16 cellular contexts compared by ENCODE assay signal in the genomic region with DNA sequence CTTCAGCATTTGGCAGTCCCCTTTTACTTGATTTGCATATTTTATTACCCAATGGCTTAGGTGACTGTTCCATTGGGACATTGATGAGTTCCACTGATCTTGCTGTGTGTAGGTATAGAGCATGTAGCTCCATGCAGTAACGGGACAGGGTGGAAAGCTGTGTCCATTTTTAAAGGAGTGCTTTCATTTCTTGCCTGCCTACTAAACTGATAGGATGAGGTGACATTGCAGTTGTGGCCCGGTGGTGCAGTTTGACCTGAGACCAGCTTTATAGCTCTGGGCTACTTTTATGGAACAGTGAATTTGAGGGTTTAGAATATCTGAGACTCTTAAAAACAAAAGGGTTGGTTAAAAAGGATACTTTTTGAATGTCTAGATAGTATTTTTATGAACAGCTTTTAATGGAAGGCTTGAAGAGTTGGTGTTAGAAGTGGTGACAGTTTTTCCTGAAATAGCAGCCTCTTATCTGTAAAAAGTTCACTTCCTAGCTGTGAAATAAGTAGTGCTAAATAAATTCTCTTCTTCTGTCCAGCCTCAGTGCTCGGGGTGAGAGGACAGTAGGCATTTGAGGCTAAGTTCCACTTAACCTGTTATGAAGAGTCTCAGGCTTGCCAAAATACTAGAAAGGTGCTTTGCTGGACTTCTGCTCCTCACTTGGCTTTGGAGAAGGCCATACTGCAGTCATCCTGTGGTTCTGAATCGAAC. TPM values are rescaled to one million over a fixed set of nuclear protein-coding genes. Genes with fewer than 3 reads are reported as not detected.
A peak's percentile ranks its signal among the peaks of the same experiment; 100 is the strongest.
DNase-seq lines count a peak whose midpoint lies in the region; ATAC-seq and TF ChIP-seq lines count a peak whose summit lies in the region.
"Had no signal": no experiment of that assay in that cellular context is flagged by ENCODE, and none has a peak within 500 bp of the region (broad histone marks: within the 10 kb centered on the region; RNA-seq: fewer than 3 reads in every experiment).

No MANE protein-coding gene starts in this region.

- H3K36me3 Mint-ChIP-seq in activated T-cell treated with anti-CD3 and anti-CD28 coated beads, Interleukin-2, amount 50 U/mL, for 72 hours (ENCODE audit: insufficient read depth in 2 of 2), result peaks cover 9 to 33% of the 10 kb centered on the region in 2 donors
- H3K36me3 Mint-ChIP-seq in activated T-cell treated with anti-CD3 and anti-CD28 coated beads, Interleukin-2, amount 50 U/mL, for 4 hours (ENCODE audit: insufficient read depth), result peaks cover 51% of the 10 kb centered on the region
- H3K36me3 Mint-ChIP-seq in stimulated activated naive B cell treated with anti-CD40 and anti-IgM and Interleukin-4, amounts not matched to agents 10 μg/mL and 1 μg/mL and 100 μg/mL, for 72 hours, result peaks cover 31 to 72% of the 10 kb centered on the region in 2 donors

- H3K27me3 Mint-ChIP-seq in activated T-cell treated with anti-CD3 and anti-CD28 coated beads, Interleukin-2, amount 50 U/mL, for 72 hours (ENCODE audit: low read depth), result no peaks in the 10 kb centered on the region
- no peaks in the 10 kb centered on the region for H3K27me3 Mint-ChIP-seq in activated T-cell treated with anti-CD3 and anti-CD28 coated beads, Interleukin-2, amount 50 U/mL, for 4 hours (ENCODE audit: low read depth)
- no peaks in the 10 kb centered on the region for H3K27me3 Mint-ChIP-seq in stimulated activated naive B cell treated with anti-CD40 and anti-IgM and Interleukin-4, amounts not matched to agents 10 μg/mL and 1 μg/mL and 100 μg/mL, for 72 hours
- H3K27me3 Mint-ChIP-seq: CD4-positive, CD25-positive, alpha-beta regulatory T cell; IgD-negative memory B cell had no signal

- no peak for TF ChIP-seq CTCF in heart right ventricle (IDR thresholded peaks at IDR 0.05)

- H3K4me3 Mint-ChIP-seq in activated T-cell treated with anti-CD3 and anti-CD28 coated beads, Interleukin-2, amount 50 U/mL, for 72 hours, result no peak overlapping the region
- no peak overlapping the region for H3K4me3 Mint-ChIP-seq in activated T-cell treated with anti-CD3 and anti-CD28 coated beads, Interleukin-2, amount 50 U/mL, for 4 hours
- no peak overlapping the region for H3K4me3 Mint-ChIP-seq in stimulated activated naive B cell treated with anti-CD40 and anti-IgM and Interleukin-4, amounts not matched to agents 10 μg/mL and 1 μg/mL and 100 μg/mL, for 72 hours
- H3K4me3 Mint-ChIP-seq: CD4-positive, CD25-positive, alpha-beta regulatory T cell; GM23338; IgD-negative memory B cell had no signal

- H3K36me3 ChIP-seq in heart right ventricle, result peaks cover 0 to 100% (median 65%) of the 10 kb centered on the region in 9 donors

- H3K27ac ChIP-seq in heart right ventricle, result peak overlapping the region in 7 of 10 donors; percentile 20 to 74 (median 60)
- H3K27ac ChIP-seq: BLaER1 treated with 17β-estradiol and CSF1 and Interleukin-3, amounts not matched to agents 10 nM and 100 nM had no signal

- peaks cover 0 to 20% (median 6%) of the 10 kb centered on the region in 9 donors for H3K4me1 ChIP-seq in heart right ventricle

- H3K4me1 Mint-ChIP-seq in activated T-cell treated with anti-CD3 and anti-CD28 coated beads, Interleukin-2, amount 50 U/mL, for 72 hours (ENCODE audit: low read depth), result peaks cover 11% of the 10 kb centered on the region
- peaks cover 1% of the 10 kb centered on the region for H3K4me1 Mint-ChIP-seq in activated T-cell treated with anti-CD3 and anti-CD28 coated beads, Interleukin-2, amount 50 U/mL, for 4 hours (ENCODE audit: low read depth)
- peaks cover 7 to 18% of the 10 kb centered on the region in 2 donors for H3K4me1 Mint-ChIP-seq in stimulated activated naive B cell treated with anti-CD40 and anti-IgM and Interleukin-4, amounts not matched to agents 10 μg/mL and 1 μg/mL and 100 μg/mL, for 72 hours
- H3K4me1 Mint-ChIP-seq: GM23338 had no signal

- H3K4me3 ChIP-seq in heart right ventricle, result no peak overlapping the region
- H3K4me3 ChIP-seq: BLaER1 treated with 17β-estradiol and CSF1 and Interleukin-3, amounts not matched to agents 10 nM and 100 nM; GM12878; GM23338 had no signal

- no peak for DNase-seq in activated T-cell treated with anti-CD3 and anti-CD28 coated beads, Interleukin-2, amount 50 U/mL, for 72 hours
- no peak for DNase-seq in activated T-cell treated with anti-CD3 and anti-CD28 coated beads, Interleukin-2, amount 50 U/mL, for 4 hours
- DNase-seq in NCI-H526 treated with DMSO at 0.1 percent for 48 hours (lab: John Stamatoyannopoulos, UW) (peak; percentile 53), heart right ventricle (no peak), superior temporal gyrus (ENCODE audit: extremely low spot score) (no peak)
- DNase-seq in stimulated activated naive B cell treated with anti-CD40 and anti-IgM and Interleukin-4, amounts not matched to agents 10 μg/mL and 1 μg/mL and 100 μg/mL, for 72 hours, result no peak
- DNase-seq: ACHN; Calu3; CD4-positive, CD25-positive, alpha-beta regulatory T cell; DMS 273 treated with DMSO at 0.1 percent for 48 hours; H7 had no signal

- H3K27me3 ChIP-seq in heart right ventricle, result no peaks in the 10 kb centered on the region
- H3K27me3 ChIP-seq: BLaER1 treated with 17β-estradiol and CSF1 and Interleukin-3, amounts not matched to agents 10 nM and 100 nM had no signal

- H3K27ac Mint-ChIP-seq in activated T-cell treated with anti-CD3 and anti-CD28 coated beads, Interleukin-2, amount 50 U/mL, for 72 hours, result peak overlapping the region; percentile 7
- H3K27ac Mint-ChIP-seq in stimulated activated naive B cell treated with anti-CD40 and anti-IgM and Interleukin-4, amounts not matched to agents 10 μg/mL and 1 μg/mL and 100 μg/mL, for 72 hours, result peak overlapping the region; percentile 25
- H3K27ac Mint-ChIP-seq: GM23338 had no signal

- 44 to 72% methylated on average over 4 of the region's 4 CpGs for WGBS in heart right ventricle, 2 donors

- no peak for ATAC-seq in activated T-cell treated with anti-CD3 and anti-CD28 coated beads, Interleukin-2, amount 50 U/mL, for 72 hours (replicated peaks in 1 of 2)
- ATAC-seq in activated T-cell treated with anti-CD3 and anti-CD28 coated beads, Interleukin-2, amount 50 U/mL, for 4 hours, result no peak
- ATAC-seq in heart right ventricle, result peak in 7 of 8 donors; percentile 25 to 78 (median 64)
- ATAC-seq in stimulated activated naive B cell treated with anti-CD40 and anti-IgM and Interleukin-4, amounts not matched to agents 10 μg/mL and 1 μg/mL and 100 μg/mL, for 72 hours (replicated peaks), result no peak
- no peak for ATAC-seq in GM21447 (IDR thresholded peaks at IDR 0.05; ENCODE audit: unreplicated experiment)
- ATAC-seq: GM12878, GM23338 had no signal

- H3K9me3 ChIP-seq in heart right ventricle, result no peaks in the 10 kb centered on the region

- H3K9me3 Mint-ChIP-seq in activated T-cell treated with anti-CD3 and anti-CD28 coated beads, Interleukin-2, amount 50 U/mL, for 72 hours, result no peaks in the 10 kb centered on the region
- no peaks in the 10 kb centered on the region for H3K9me3 Mint-ChIP-seq in activated T-cell treated with anti-CD3 and anti-CD28 coated beads, Interleukin-2, amount 50 U/mL, for 4 hours
- no peaks in the 10 kb centered on the region for H3K9me3 Mint-ChIP-seq in stimulated activated naive B cell treated with anti-CD40 and anti-IgM and Interleukin-4, amounts not matched to agents 10 μg/mL and 1 μg/mL and 100 μg/mL, for 72 hours
- H3K9me3 Mint-ChIP-seq: CD4-positive, CD25-positive, alpha-beta regulatory T cell; GM23338; IgD-negative memory B cell had no signal

- intact Hi-C loops in heart right ventricle (cut with DNase I), result no loop called here

RNA-seq across cellular contexts. Expression of a gene that starts 27.0 kb away (rescaled TPM):
- total RNA-seq in activated T-cell treated with anti-CD3 and anti-CD28 coated beads, Interleukin-2, amount 50 U/mL, for 72 hours, result 10 to 100 TPM; 64.4 to 77.0 TPM
- total RNA-seq in activated T-cell treated with anti-CD3 and anti-CD28 coated beads, Interleukin-2, amount 50 U/mL, for 4 hours, result 100 to 1,000 TPM; 203 to 213 (median 213) TPM
- 10 to 100 TPM; 16.6 to 26.4 (median 22.4) TPM for total RNA-seq in heart right ventricle
- polyA plus RNA-seq in heart right ventricle, result 10 to 100 TPM; 16.2 to 21.1 TPM

Comparison
In these comparisons a context has a peak if more than half of its experiments do, and no peak if none do; other contexts are left out.
1. ATAC-seq: peak in heart right ventricle (7 of 8); none in activated T-cell treated with anti-CD3 and anti-CD28 coated beads, Interleukin-2, amount 50 U/mL, for 72 hours (0 of 2), activated T-cell treated with anti-CD3 and anti-CD28 coated beads, Interleukin-2, amount 50 U/mL, for 4 hours (0 of 2), stimulated activated naive B cell treated with anti-CD40 and anti-IgM and Interleukin-4, amounts not matched to agents 10 μg/mL and 1 μg/mL and 100 μg/mL, for 72 hours (0 of 2) and GM21447 (single experiment).